17 cellular contexts compared by ENCODE assay signal in the genomic region with DNA sequence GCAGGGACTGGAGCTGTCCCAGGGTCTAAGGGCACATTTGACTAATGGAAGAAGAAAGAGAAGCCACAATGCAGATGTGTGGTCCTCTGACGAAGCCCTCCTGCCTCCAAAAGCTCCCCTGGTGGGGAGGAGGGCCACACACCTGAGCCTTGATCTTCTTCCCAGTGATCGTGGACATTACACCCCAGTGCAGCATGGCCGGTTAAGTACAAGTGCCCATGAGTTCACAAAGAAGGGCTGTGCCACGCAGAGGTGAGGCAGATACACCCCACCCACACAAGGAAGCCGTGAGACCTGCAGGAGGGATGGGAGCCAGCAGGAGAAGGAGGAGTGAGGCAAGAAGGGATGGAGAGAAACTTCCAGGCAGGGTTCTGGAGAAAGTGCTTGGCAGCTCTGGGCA.
"Had no signal": no experiment of that assay in that cellular context is flagged by ENCODE, and none has a peak within 500 bp of the region (broad histone marks: within the 10 kb centered on the region; RNA-seq: fewer than 3 reads in every experiment).

No MANE protein-coding gene starts in this region.

- H3K36me3 Mint-ChIP-seq: activated naive CD8-positive, alpha-beta T cell; brain; neural progenitor cell; stimulated activated memory B cell treated with anti-CD40 and anti-IgM and Interleukin-4, amounts not matched to agents 10 μg/mL and 1 μg/mL and 100 μg/mL, for 72 hours had no signal

- DNase-seq: activated CD4-positive, alpha-beta T cell treated with anti-CD3 and anti-CD28 coated beads for 1 hour; activated effector memory CD4-positive, alpha-beta T cell treated with Interleukin-2 at 50 U/mL for 16 hours; activated T-cell treated with anti-CD3 and anti-CD28 coated beads, Interleukin-2, amount 50 U/mL, for 1 hour; amygdala; left ventricle myocardium inferior; mesendoderm; retina; T-helper 9 cell; transverse colon had no signal

- H3K27ac ChIP-seq: left ventricle myocardium inferior, neural progenitor cell, parathyroid adenoma, SJSA1, skin epidermis, transverse colon had no signal

- H3K4me1 Mint-ChIP-seq: neural progenitor cell; stimulated activated memory B cell treated with anti-CD40 and anti-IgM and Interleukin-4, amounts not matched to agents 10 μg/mL and 1 μg/mL and 100 μg/mL, for 72 hours had no signal

- H3K4me3 Mint-ChIP-seq: activated naive CD8-positive, alpha-beta T cell; brain; neural progenitor cell; stimulated activated memory B cell treated with anti-CD40 and anti-IgM and Interleukin-4, amounts not matched to agents 10 μg/mL and 1 μg/mL and 100 μg/mL, for 72 hours had no signal

- H3K4me3 ChIP-seq: left ventricle myocardium inferior, neural progenitor cell, SJSA1, skin epidermis, transverse colon had no signal

- H3K4me1 ChIP-seq: neural progenitor cell, parathyroid adenoma, SJSA1 had no signal

- H3K27ac Mint-ChIP-seq: activated naive CD8-positive, alpha-beta T cell; brain; neural progenitor cell; stimulated activated memory B cell treated with anti-CD40 and anti-IgM and Interleukin-4, amounts not matched to agents 10 μg/mL and 1 μg/mL and 100 μg/mL, for 72 hours had no signal

- H3K36me3 ChIP-seq: left ventricle myocardium inferior, neural progenitor cell, SJSA1, transverse colon had no signal

- H3K27me3 ChIP-seq: neural progenitor cell had no signal

- H3K9me3 ChIP-seq: SJSA1, transverse colon had no signal

- ATAC-seq: esophagus mucosa; stimulated activated memory B cell treated with anti-CD40 and anti-IgM and Interleukin-4, amounts not matched to agents 10 μg/mL and 1 μg/mL and 100 μg/mL, for 72 hours had no signal
